8 cellular contexts compared by ENCODE assay signal in the genomic region with DNA sequence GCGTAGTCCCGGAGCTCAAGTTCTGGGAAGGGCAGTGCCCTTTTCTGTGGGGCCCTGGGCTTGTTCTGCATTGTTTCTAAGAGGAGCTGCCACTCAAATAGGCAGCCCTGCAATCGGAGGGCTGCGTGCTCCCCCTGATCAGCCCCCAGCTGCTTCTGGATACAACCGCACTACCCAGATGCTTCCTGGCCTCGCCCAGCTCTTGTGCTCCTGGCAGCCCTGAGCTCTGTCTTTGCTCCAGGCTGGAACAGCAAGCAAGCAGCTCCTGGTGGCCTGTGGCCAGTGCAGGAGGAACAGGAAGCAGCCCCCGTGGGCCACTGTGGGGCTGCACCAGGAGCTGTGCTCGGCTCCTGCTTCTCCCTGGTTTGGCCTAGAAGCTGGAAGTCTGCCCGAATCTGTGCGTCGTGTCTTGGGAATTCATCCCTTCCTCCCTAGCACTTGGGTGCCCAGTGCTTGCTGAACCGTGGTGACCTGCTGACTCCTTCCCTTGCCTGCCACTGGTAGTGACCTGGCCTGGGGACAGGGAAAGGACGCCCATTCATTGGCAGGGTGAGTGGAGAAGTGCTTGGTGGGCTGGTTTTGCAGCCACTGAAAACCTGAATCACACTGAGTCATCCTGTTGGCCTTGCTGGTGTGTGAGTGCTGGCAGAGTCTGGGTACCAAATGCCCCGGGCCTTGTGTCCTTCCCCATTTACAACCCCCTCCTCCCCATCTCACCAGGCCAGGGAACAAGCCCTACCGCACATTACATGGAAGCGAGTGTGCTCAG. TPM values are rescaled to one million over a fixed set of nuclear protein-coding genes. Genes with fewer than 3 reads are reported as not detected.
DNase-seq lines count a peak whose midpoint lies in the region; ATAC-seq and TF ChIP-seq lines count a peak whose summit lies in the region.

No MANE protein-coding gene starts in this region.

- intact Hi-C loops in HCT116 (cut with micrococcal nuclease), result no loop called here

- H3K9me3 ChIP-seq in HCT116 (ENCODE audit: control insufficient read depth in 1 of 2, insufficient read depth in 1 of 2, low read depth in 1 of 2, low read length in 2 of 2) (no peaks in the 10 kb centered on the region), hepatocyte (ENCODE audit: low read depth) (no peaks in the 10 kb centered on the region)

- H3K4me1 ChIP-seq in HCT116 (ENCODE audit: control insufficient read depth in 1 of 2, insufficient read depth in 2 of 2, low read length in 2 of 2) (peaks cover 4 to 20% of the 10 kb centered on the region in 2 experiments; a peak in 3 of 4 replicates), hepatocyte (ENCODE audit: insufficient read depth) (peaks cover 13% of the 10 kb centered on the region)

- H3K9ac ChIP-seq in HCT116 (ENCODE audit: low read length), result no peak overlapping the region

- no TSS peak for BruUV-seq in HCT116 (replicated peaks; lab: Mats Ljungman, UMichigan)

- no peaks in the 10 kb centered on the region for H3K27me3 ChIP-seq in HCT116 (ENCODE audit: insufficient read depth, low read length)
- no peaks in the 10 kb centered on the region for H3K27me3 ChIP-seq in hepatocyte

- CTCF ChIA-PET in HCT116 (lab: Charles Lee), result interaction anchor here (1.1 kb wide), 1 partner anchor 9 kb away, joined by 4 read pairs; no protein-coding TSS in a partner anchor
- CTCF ChIA-PET in WTC11 (lab: Charles Lee), result interaction anchor here (1.1 to 2.8 kb wide), 5 partner anchors 10 to 87 kb away, joined by 3 to 20 read pairs (median 10); no protein-coding TSS in a partner anchor

- RAD21 ChIA-PET in HCT116 (lab: Charles Lee; ENCODE audit: low non-redundant PET in 1 of 2, low total read pairs in 2 of 2, uncharacterized antibody in 2 of 2, unreplicated experiment in 2 of 2), result no interaction called here

- no peak overlapping the region for H3K4me3 Mint-ChIP-seq in WTC11
- H3K4me3 Mint-ChIP-seq in stimulated activated naive B cell treated with anti-CD40 and anti-IgM and Interleukin-4, amounts not matched to agents 10 μg/mL and 1 μg/mL and 100 μg/mL, for 72 hours, result no peak overlapping the region

- no peaks in the 10 kb centered on the region for H3K4me1 Mint-ChIP-seq in WTC11
- peaks cover 9 to 20% of the 10 kb centered on the region in 2 donors for H3K4me1 Mint-ChIP-seq in stimulated activated naive B cell treated with anti-CD40 and anti-IgM and Interleukin-4, amounts not matched to agents 10 μg/mL and 1 μg/mL and 100 μg/mL, for 72 hours

- H4K20me1 ChIP-seq in HCT116 (ENCODE audit: insufficient read depth), result no peaks in the 10 kb centered on the region
- H4K20me1 ChIP-seq in hepatocyte (ENCODE audit: insufficient read depth, poor library complexity, severe bottlenecking), result no peaks in the 10 kb centered on the region

- no peak for TF ChIP-seq POLR2A in HCT116 (IDR thresholded peaks at IDR 0.05; ENCODE audit: borderline replicate concordance, extremely low read depth, insufficient read depth, insufficient read length)

- ATAC-seq in HCT116, result peak; percentile 23
- ATAC-seq in WTC11, result peak; percentile 13; the same call in 1 of the 2 replicates
- peak; percentile 15 to 16 for ATAC-seq in stimulated activated naive B cell treated with anti-CD40 and anti-IgM and Interleukin-4, amounts not matched to agents 10 μg/mL and 1 μg/mL and 100 μg/mL, for 72 hours (replicated peaks)
- no peak for ATAC-seq in HG03196 (IDR thresholded peaks at IDR 0.05; ENCODE audit: unreplicated experiment)
- no peak for ATAC-seq in GM18867 (IDR thresholded peaks at IDR 0.05; ENCODE audit: unreplicated experiment)
- no peak for ATAC-seq in HG03571 (IDR thresholded peaks at IDR 0.05; ENCODE audit: unreplicated experiment)

- H3K4me2 ChIP-seq in HCT116 (ENCODE audit: low read length), result peak overlapping the region; percentile 39
- H3K4me2 ChIP-seq in hepatocyte, result no peak overlapping the region

- H3K79me2 ChIP-seq in HCT116 (ENCODE audit: insufficient read depth, low read length), result no peaks in the 10 kb centered on the region
- H3K79me2 ChIP-seq in hepatocyte, result no peaks in the 10 kb centered on the region

- H3K27me3 Mint-ChIP-seq in WTC11 (ENCODE audit: low read depth), result no peaks in the 10 kb centered on the region
- H3K27me3 Mint-ChIP-seq in stimulated activated naive B cell treated with anti-CD40 and anti-IgM and Interleukin-4, amounts not matched to agents 10 μg/mL and 1 μg/mL and 100 μg/mL, for 72 hours, result peaks cover 15 to 21% of the 10 kb centered on the region in 2 donors

- no peak overlapping the region for H3K27ac Mint-ChIP-seq in WTC11
- peak overlapping the region; percentile 33 for H3K27ac Mint-ChIP-seq in stimulated activated naive B cell treated with anti-CD40 and anti-IgM and Interleukin-4, amounts not matched to agents 10 μg/mL and 1 μg/mL and 100 μg/mL, for 72 hours

- H2AFZ ChIP-seq in HCT116 (ENCODE audit: low read depth, low read length, poor library complexity, severe bottlenecking) (no peak overlapping the region), hepatocyte (no peak overlapping the region)

- no peak overlapping the region for H3K4me3 ChIP-seq in HCT116 (replicated peaks in 1 of 2; ENCODE audit: low read depth in 1 of 2, low read length in 2 of 2)
- no peak overlapping the region for H3K4me3 ChIP-seq in hepatocyte

- TF ChIP-seq RAD21 in HCT116 (IDR thresholded peaks at IDR 0.05; ENCODE audit: low read depth), result no peak

- DNase-seq in HCT116 (ENCODE audit: low read depth, low spot score) (no peak), WTC11 (ENCODE audit: low spot score) (no peak), hepatocyte (ENCODE audit: low spot score) (peak; percentile 26), NCI-H774 (lab: John Stamatoyannopoulos, UW) (no peak)
- DNase-seq in stimulated activated naive B cell treated with anti-CD40 and anti-IgM and Interleukin-4, amounts not matched to agents 10 μg/mL and 1 μg/mL and 100 μg/mL, for 72 hours, result no peak

- no peaks in the 10 kb centered on the region for H3K9me3 Mint-ChIP-seq in WTC11
- no peaks in the 10 kb centered on the region for H3K9me3 Mint-ChIP-seq in stimulated activated naive B cell treated with anti-CD40 and anti-IgM and Interleukin-4, amounts not matched to agents 10 μg/mL and 1 μg/mL and 100 μg/mL, for 72 hours

- 78% methylated on average over 16 of the region's 16 CpGs for WGBS in hepatocyte (ENCODE audit: low lambda C conversion rate, missing lambda C conversion rate)

- POLR2A ChIA-PET in HCT116 (lab: Charles Lee) (no interaction called here), WTC11 (lab: Charles Lee) (no interaction called here)

- H3K36me3 ChIP-seq in HCT116 (ENCODE audit: control insufficient read depth in 1 of 2, insufficient read depth in 2 of 2, low read length in 2 of 2), result no peaks in the 10 kb centered on the region
- no peaks in the 10 kb centered on the region for H3K36me3 ChIP-seq in hepatocyte (replicated peaks; ENCODE audit: insufficient read depth, low read depth)

- H3K27ac ChIP-seq in HCT116 (ENCODE audit: low read depth, low read length), result no peak overlapping the region
- peak overlapping the region; percentile 89 for H3K27ac ChIP-seq in hepatocyte

- no peaks in the 10 kb centered on the region for H3K36me3 Mint-ChIP-seq in WTC11
- no peaks in the 10 kb centered on the region for H3K36me3 Mint-ChIP-seq in stimulated activated naive B cell treated with anti-CD40 and anti-IgM and Interleukin-4, amounts not matched to agents 10 μg/mL and 1 μg/mL and 100 μg/mL, for 72 hours

- no peak for TF ChIP-seq CTCF in HCT116 (IDR thresholded peaks at IDR 0.05 in 2 of 3, conservative IDR thresholded peaks at IDR 0.05 in 1 of 3; ENCODE audit: borderline replicate concordance in 1 of 3, insufficient read depth in 1 of 3, low read depth in 2 of 3, low read length in 2 of 3)
- no peak for TF ChIP-seq CTCF in WTC11 (IDR thresholded peaks at IDR 0.05)
- no peak for TF ChIP-seq CTCF in hepatocyte (IDR thresholded peaks at IDR 0.05; ENCODE audit: poor library complexity)

- H3K9me2 ChIP-seq in HCT116 (ENCODE audit: insufficient read depth) (no peaks in the 10 kb centered on the region), hepatocyte (replicated peaks; ENCODE audit: insufficient read depth) (no peaks in the 10 kb centered on the region)

TF ChIP-seq in HCT116, 20 proteins besides CTCF, POLR2A, EP300 and RAD21:
- TF ChIP-seq POLR2AphosphoS5 (IDR thresholded peaks at IDR 0.05; ENCODE audit: low read depth, low read length), result no peak
- no peak for TF ChIP-seq YY1 (IDR thresholded peaks at IDR 0.05; ENCODE audit: extremely low read depth, insufficient replicate concordance, low read depth, low read length)
- TF ChIP-seq EZH2phosphoT487 (IDR thresholded peaks at IDR 0.05; ENCODE audit: borderline replicate concordance), result no peak
- TF ChIP-seq, protein P1, sequence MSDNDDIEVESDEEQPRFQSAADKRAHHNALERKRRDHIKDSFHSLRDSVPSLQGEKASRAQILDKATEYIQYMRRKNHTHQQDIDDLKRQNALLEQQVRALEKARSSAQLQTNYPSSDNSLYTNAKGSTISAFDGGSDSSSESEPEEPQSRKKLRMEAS (IDR thresholded peaks at IDR 0.05), result no peak
- TF ChIP-seq SP1 (IDR thresholded peaks at IDR 0.05; ENCODE audit: low read depth), result no peak
- no peak for TF ChIP-seq EGR1 (IDR thresholded peaks at IDR 0.05; ENCODE audit: low read depth)

TF ChIP-seq in WTC11, 78 proteins besides CTCF, POLR2A, EP300 and RAD21 (continues in another document):
- TF ChIP-seq ZNF138 (CRISPR knock-in tag; conservative IDR thresholded peaks at IDR 0.05) (no peak), ZBTB21 (CRISPR knock-in tag; IDR thresholded peaks at IDR 0.05; ENCODE audit: borderline replicate concordance) (no peak), ZNF121 (CRISPR knock-in tag; IDR thresholded peaks at IDR 0.05) (no peak), CREM (CRISPR knock-in tag; IDR thresholded peaks at IDR 0.05) (no peak), ZNF263 (CRISPR knock-in tag; IDR thresholded peaks at IDR 0.05; ENCODE audit: low read depth) (no peak), ZNF396 (CRISPR knock-in tag; IDR thresholded peaks at IDR 0.05; ENCODE audit: borderline replicate concordance) (no peak), ZNF671 (CRISPR knock-in tag; IDR thresholded peaks at IDR 0.05) (no peak)

RNA-seq across cellular contexts. Expression of a gene that starts 27.3 kb away (rescaled TPM):
- total RNA-seq in HCT116 (2021; ENCODE audit: unreplicated experiment) (not detected), WTC11 (2021) (0.16 TPM in 1 of 3 replicates, not detected in the others), hepatocyte (not detected in 2 replicates)
- not detected in 2 replicates for polyA plus RNA-seq in HCT116 (2012)
- 0.28 TPM in 1 of 2 replicates, not detected in the other for polyA plus RNA-seq in hepatocyte

RNA-seq across cellular contexts. Expression of a gene that starts 49.1 kb away (rescaled TPM):
- total RNA-seq in HCT116 (2021; ENCODE audit: unreplicated experiment) (16.7 TPM), WTC11 (2021) (12.2 to 14.5 TPM (median 13.9 TPM) in 3 replicates), hepatocyte (35.3 and 42.6 TPM in 2 replicates)
- 7.7 and 9.4 TPM in 2 replicates for polyA plus RNA-seq in HCT116 (2012)
- 34.5 and 45.8 TPM in 2 replicates for polyA plus RNA-seq in hepatocyte

Comparison
In these comparisons a context has a peak if more than half of its experiments do, and no peak if none do; other contexts are left out.
1. ATAC-seq: peak in HCT116 (single experiment), WTC11 (single experiment) and stimulated activated naive B cell treated with anti-CD40 and anti-IgM and Interleukin-4, amounts not matched to agents 10 μg/mL and 1 μg/mL and 100 μg/mL, for 72 hours (2 of 2); none in HG03196 (single experiment), GM18867 (single experiment) and HG03571 (single experiment).